In the genomic region with DNA sequence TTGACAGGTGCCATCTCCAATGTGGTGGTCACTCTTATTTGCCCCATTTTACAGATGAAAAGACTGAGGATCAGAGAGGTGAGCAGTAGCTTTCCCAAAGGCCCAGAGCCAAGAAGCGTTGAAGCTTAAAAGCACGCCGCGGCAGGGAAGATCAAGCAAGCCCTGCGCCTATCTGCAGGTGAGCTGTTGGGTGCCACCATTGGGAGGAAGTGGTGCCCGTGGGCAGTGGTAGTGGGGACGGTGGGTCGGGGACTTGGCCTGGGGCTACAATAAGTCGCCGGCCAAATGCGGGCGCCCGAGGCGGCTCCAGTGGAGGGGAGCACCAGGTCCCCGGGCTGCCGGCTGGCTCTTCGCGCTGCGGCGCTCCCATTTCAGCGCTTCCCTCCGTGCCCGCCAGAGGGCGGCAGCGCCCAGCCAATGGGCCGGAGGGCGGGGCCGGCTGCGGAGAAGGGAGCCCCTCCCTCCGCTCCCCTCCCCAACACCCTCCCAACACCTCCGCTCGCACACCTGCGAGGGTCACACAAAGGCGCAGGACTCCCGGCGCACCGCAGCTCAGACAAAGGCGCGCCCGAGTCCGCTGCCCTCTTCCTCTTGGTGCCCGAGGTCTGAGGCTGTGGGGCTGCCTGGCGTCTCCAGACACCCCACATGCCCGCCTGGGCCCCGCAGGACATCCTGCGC, we compare ENCODE assay signal across 8 cellular contexts. TPM values are rescaled to one million over a fixed set of nuclear protein-coding genes. Genes with fewer than 3 reads are reported as not detected.
DNase-seq lines count a peak whose midpoint lies in the region; ATAC-seq and TF ChIP-seq lines count a peak whose summit lies in the region.

No MANE protein-coding gene starts in this region.

- H3K27ac Mint-ChIP-seq in glutamatergic neuron (ENCODE audit: unreplicated experiment) = peak overlapping the region; percentile 77
- no peak overlapping the region for H3K27ac Mint-ChIP-seq in osteocyte (ENCODE audit: unreplicated experiment)

- H3K27me3 ChIP-seq in ACC112 (ENCODE audit: insufficient read depth, low read length) (peaks cover 5% of the 10 kb centered on the region; the same call in 1 of the 2 replicates), thymus (ENCODE audit: control insufficient read depth, insufficient read depth) (no peaks in the 10 kb centered on the region)

- no peaks in the 10 kb centered on the region for H3K36me3 ChIP-seq in ACC112 (ENCODE audit: insufficient read depth, low read length)
- no peaks in the 10 kb centered on the region for H3K36me3 ChIP-seq in thymus (ENCODE audit: control insufficient read depth, insufficient read depth)

- H3K4me3 ChIP-seq in ACC112 (ENCODE audit: low read depth, low read length) (peak overlapping the region; percentile 64), thymus (ENCODE audit: low read length) (peak overlapping the region; percentile 45)

- no peak overlapping the region for H2AFZ ChIP-seq in ACC112 (ENCODE audit: low read length, unreplicated experiment)

- DNase-seq in Kasumi-1 (lab: John Stamatoyannopoulos, UW) = peak; percentile 49 to 52
- peak; percentile 47 to 62 for DNase-seq in SHP77 (lab: John Stamatoyannopoulos, UW)
- DNase-seq in activated gamma-delta T cell treated with Interleukin-2 at 50 U/mL for 16 hours = peak; percentile 81
- DNase-seq in glutamatergic neuron = peak; percentile 82
- DNase-seq in osteocyte (ENCODE audit: extremely low spot score, unreplicated experiment) = peak; percentile 91

- H3K27ac ChIP-seq in ACC112 (ENCODE audit: low read depth, low read length) = no peak overlapping the region
- H3K27ac ChIP-seq in thymus (ENCODE audit: low read depth) = peak overlapping the region; percentile 70

- peak; percentile 30 for ATAC-seq in GM18873 (IDR thresholded peaks at IDR 0.05; ENCODE audit: low FRiP score, unreplicated experiment)

- WGBS in thymus = under 1% methylated on average over 46 of the region's 46 CpGs

- H3K4me3 Mint-ChIP-seq in glutamatergic neuron (ENCODE audit: unreplicated experiment) = peak overlapping the region; percentile 83
- no peak overlapping the region for H3K4me3 Mint-ChIP-seq in osteocyte (ENCODE audit: unreplicated experiment)

- no peaks in the 10 kb centered on the region for H3K79me2 ChIP-seq in ACC112 (ENCODE audit: control insufficient read depth, insufficient read depth, low read length, unreplicated experiment)

- peaks cover 26% of the 10 kb centered on the region for H3K27me3 Mint-ChIP-seq in glutamatergic neuron (ENCODE audit: unreplicated experiment)
- peaks cover 25% of the 10 kb centered on the region for H3K27me3 Mint-ChIP-seq in osteocyte (ENCODE audit: unreplicated experiment)

- no peaks in the 10 kb centered on the region for H3K9me3 ChIP-seq in thymus (ENCODE audit: control insufficient read depth)

- TF ChIP-seq CTCF in glutamatergic neuron (IDR thresholded peaks at IDR 0.05; ENCODE audit: partially characterized antibody, unreplicated experiment) (peak; percentile 99), osteocyte (IDR thresholded peaks at IDR 0.05) (peak; percentile 99)

- H3K9me3 Mint-ChIP-seq in glutamatergic neuron (ENCODE audit: unreplicated experiment) = peaks cover 22% of the 10 kb centered on the region
- no peaks in the 10 kb centered on the region for H3K9me3 Mint-ChIP-seq in osteocyte (ENCODE audit: unreplicated experiment)

- H3K4me1 ChIP-seq in ACC112 (ENCODE audit: control insufficient read depth, insufficient read depth, low read length, unreplicated experiment) (peaks cover 22% of the 10 kb centered on the region), thymus (ENCODE audit: control insufficient read depth, insufficient read depth, low read length) (peaks cover 17% of the 10 kb centered on the region)

- H3K36me3 Mint-ChIP-seq in glutamatergic neuron (ENCODE audit: unreplicated experiment) (peaks cover 4% of the 10 kb centered on the region), osteocyte (ENCODE audit: unreplicated experiment) (no peaks in the 10 kb centered on the region)

- H3K4me1 Mint-ChIP-seq in glutamatergic neuron (ENCODE audit: low read depth, unreplicated experiment) (peaks cover 34% of the 10 kb centered on the region), osteocyte (ENCODE audit: unreplicated experiment) (peaks cover 17% of the 10 kb centered on the region)

RNA-seq across cellular contexts. Expression of a gene that starts 0.7 kb away (rescaled TPM):
- 53.4 TPM for total RNA-seq in glutamatergic neuron (ENCODE audit: unreplicated experiment)
- 0.64 and 1.0 TPM in 2 replicates for total RNA-seq in osteocyte
- polyA plus RNA-seq in thymus = 7.7 TPM

RNA-seq across cellular contexts. Expression of a gene that starts 57.0 kb away (rescaled TPM):
- total RNA-seq in glutamatergic neuron (ENCODE audit: unreplicated experiment) (24.1 TPM), osteocyte (15.2 and 15.5 TPM in 2 replicates)
- 5.7 TPM for polyA plus RNA-seq in thymus

Comparison
In these comparisons a context has a peak if more than half of its experiments do, and no peak if none do; other contexts are left out.
1. RNA of a gene that starts 0.7 kb away (total RNA-seq): 53.4 TPM in glutamatergic neuron (single experiment); 0.64 to 1.0 TPM in osteocyte; every median in the first group is over 10 times any median in the second.
2. Peak in every context shown above with its lines, with median percentiles within 50 percentile points of each other: DNase-seq.